In the genomic region with DNA sequence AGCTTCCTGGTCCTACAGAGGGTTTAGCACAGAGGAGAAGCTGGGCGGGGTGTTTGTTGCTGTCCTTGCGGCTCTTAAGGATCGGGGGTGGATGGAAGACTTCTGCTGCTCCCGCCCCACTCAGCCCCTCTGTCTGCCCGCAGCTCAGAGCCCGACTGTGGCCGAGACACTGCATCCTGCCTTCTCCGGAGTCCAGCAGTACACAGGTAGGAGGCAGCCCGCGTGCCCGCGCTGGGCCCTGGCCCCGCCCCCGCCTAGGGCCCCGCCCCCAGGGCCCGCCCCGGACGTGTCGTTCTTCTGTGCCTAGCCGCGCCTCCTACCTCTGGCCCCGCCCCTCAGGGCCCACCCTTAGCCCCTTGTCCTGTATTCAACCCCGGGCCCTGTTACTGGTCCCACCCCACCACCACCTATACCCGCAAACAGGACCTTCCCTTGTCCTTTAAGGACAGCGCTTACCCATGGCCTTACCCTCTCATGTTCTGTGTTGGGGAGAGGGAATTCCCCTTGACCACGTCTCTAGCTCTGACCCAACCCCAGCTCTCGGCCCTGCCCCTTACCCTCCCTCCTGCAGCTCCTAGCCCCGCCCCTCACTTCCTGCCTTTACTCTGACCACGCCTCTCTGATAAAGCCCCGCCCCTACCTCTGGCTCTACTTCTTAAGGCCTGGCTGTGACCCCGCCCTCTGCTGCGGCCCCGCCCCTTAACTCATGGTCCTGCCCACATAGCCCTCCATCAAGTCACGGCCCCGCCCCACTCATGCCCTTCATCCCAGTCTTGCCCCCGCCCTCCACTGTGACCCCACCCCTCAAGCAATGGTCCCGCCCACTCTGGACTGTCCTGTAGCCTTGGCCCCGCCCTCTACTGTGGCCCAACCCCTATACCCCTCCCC, we compare ENCODE assay signal across 8 cellular contexts.
DNase-seq lines count a peak whose midpoint lies in the region; ATAC-seq and TF ChIP-seq lines count a peak whose summit lies in the region.

No MANE protein-coding gene starts in this region.

- H3K4me3 ChIP-seq in fibroblast of villous mesenchyme (ENCODE audit: low read depth, low read length) (peak overlapping the region; percentile 15), trophoblast cell (ENCODE audit: low read depth, low read length) (no peak overlapping the region)

- H3K18ac ChIP-seq in trophoblast cell (ENCODE audit: low read length), result no peak overlapping the region

- peak overlapping the region; percentile 57 for H3K4me2 ChIP-seq in trophoblast cell (ENCODE audit: low read length)

- H3K27ac ChIP-seq in trophoblast cell (ENCODE audit: low read depth, low read length), result no peak overlapping the region

- H2AFZ ChIP-seq in trophoblast cell (ENCODE audit: insufficient read depth, low read length, poor library complexity), result no peak overlapping the region

- H2BK5ac ChIP-seq in trophoblast cell (ENCODE audit: low read depth, low read length, poor library complexity), result no peak overlapping the region

- H2BK120ac ChIP-seq in trophoblast cell (ENCODE audit: insufficient read depth, low read length, poor library complexity), result no peak overlapping the region

- ATAC-seq in GM19035 (IDR thresholded peaks at IDR 0.05; ENCODE audit: unreplicated experiment), result no peak

- H4K12ac ChIP-seq in trophoblast cell (ENCODE audit: low read depth, low read length), result no peak overlapping the region

- no peaks in the 10 kb centered on the region for H3K4me1 ChIP-seq in trophoblast cell (ENCODE audit: control insufficient read depth in 1 of 2, insufficient read depth in 2 of 2, low read length in 2 of 2)

- no CpG with 5 or more reads among the region's 38 CpGs for WGBS in trophoblast cell (ENCODE audit: extremely low coverage, insufficient coverage, insufficient read length)

- no peak overlapping the region for H3K23ac ChIP-seq in trophoblast cell (ENCODE audit: low read length)

- H3K27me3 ChIP-seq in trophoblast cell (ENCODE audit: insufficient read depth, low read length), result no peaks in the 10 kb centered on the region

- H3K79me2 ChIP-seq in trophoblast cell (ENCODE audit: control insufficient read depth, insufficient read depth, low read length, poor library complexity), result no peaks in the 10 kb centered on the region

- no peak for TF ChIP-seq CTCF in fibroblast of villous mesenchyme (IDR thresholded peaks at IDR 0.05; ENCODE audit: insufficient read depth, low read depth, low read length)

- no peak overlapping the region for H4K91ac ChIP-seq in trophoblast cell (ENCODE audit: low read depth, low read length)

- H2AK5ac ChIP-seq in trophoblast cell (ENCODE audit: low read length), result no peak overlapping the region

- H3K4ac ChIP-seq in trophoblast cell (ENCODE audit: low read depth, low read length), result no peak overlapping the region

- intact Hi-C loops in posterior vena cava (cut with DNase I), result no loop called here

- DNase-seq in DMS53 (lab: John Stamatoyannopoulos, UW) (peak; percentile 69), DMS53 treated with DMSO at 0.1 percent for 48 hours (lab: John Stamatoyannopoulos, UW; ENCODE audit: unreplicated experiment) (no peak), RKO (ENCODE audit: low spot score) (peak; percentile 92), fibroblast of villous mesenchyme (ENCODE audit: low read depth) (peak; percentile 46), trophoblast cell (peak; percentile 58 to 73), posterior vena cava (ENCODE audit: low spot score) (no peak)
- DNase-seq in activated T-cell treated with anti-CD3 and anti-CD28 coated beads, Interleukin-2, amount 50 U/mL, for 48 hours, result peak; percentile 89 to 91

- H3K9me3 ChIP-seq in trophoblast cell (ENCODE audit: insufficient read depth, low read depth, low read length), result peaks cover 9% of the 10 kb centered on the region

- no peaks in the 10 kb centered on the region for H3K79me1 ChIP-seq in trophoblast cell (ENCODE audit: low read length)

- H4K8ac ChIP-seq in trophoblast cell (ENCODE audit: low read depth, low read length), result no peak overlapping the region

- H3K14ac ChIP-seq in trophoblast cell (ENCODE audit: low read length), result no peak overlapping the region

- H2BK12ac ChIP-seq in trophoblast cell (ENCODE audit: low read length), result no peak overlapping the region

- no peak overlapping the region for H3K9ac ChIP-seq in trophoblast cell (ENCODE audit: low read length)

- no peaks in the 10 kb centered on the region for H3K36me3 ChIP-seq in trophoblast cell (ENCODE audit: control insufficient read depth in 1 of 2, insufficient read depth in 2 of 2, low read length in 2 of 2)

Comparison
In these comparisons a context has a peak if more than half of its experiments do, and no peak if none do; other contexts are left out.
1. DNase-seq: peak in DMS53 (single experiment), RKO (single experiment), activated T-cell treated with anti-CD3 and anti-CD28 coated beads, Interleukin-2, amount 50 U/mL, for 48 hours (2 of 2), fibroblast of villous mesenchyme (single experiment) and trophoblast cell (2 of 2); none in DMS53 treated with DMSO at 0.1 percent for 48 hours (single experiment) and posterior vena cava (single experiment).